18 cellular contexts compared by ENCODE assay signal in genomic region chr9:122954253-122954691, GRCh38. TPM values are rescaled to one million over a fixed set of nuclear protein-coding genes. Genes with fewer than 3 reads are reported as not detected.
DNase-seq lines count a peak whose midpoint lies in the region; ATAC-seq, FAIRE-seq and TF ChIP-seq lines count a peak whose summit lies in the region.
"Had no signal": no experiment of that assay in that cellular context is flagged by ENCODE, and none has a peak within 500 bp of the region (broad histone marks: within the 10 kb centered on the region; RNA-seq: fewer than 3 reads in every experiment).

No MANE protein-coding gene starts in this region.

- no TSS peak for BruUV-seq in Calu3 (replicated peaks; lab: Mats Ljungman, UMichigan)
- BruUV-seq in Panc1 (replicated peaks; lab: Mats Ljungman, UMichigan): no TSS peak

- H3K4me3 Mint-ChIP-seq in Calu3 (ENCODE audit: low read depth, unreplicated experiment) (peak overlapping the region; percentile 46), osteocyte (ENCODE audit: unreplicated experiment) (no peak overlapping the region)
- H3K4me3 Mint-ChIP-seq: activated naive CD8-positive, alpha-beta T cell; stimulated activated memory B cell treated with anti-CD40 and anti-IgM and Interleukin-4, amounts not matched to agents 10 μg/mL and 1 μg/mL and 100 μg/mL, for 72 hours had no signal

- DNase-seq in Calu3 (no peak), Panc1 (ENCODE audit: low read depth, low spot score) (no peak), epithelial cell of esophagus (ENCODE audit: low read depth) (peak; percentile 48), osteocyte (ENCODE audit: extremely low spot score, unreplicated experiment) (no peak), HEK293T (ENCODE audit: extremely low spot score) (no peak), NCI-H748 treated with DMSO at 0.1 percent for 48 hours (lab: John Stamatoyannopoulos, UW) (no peak), small intestine (no peak)
- no peak for DNase-seq in activated CD8-positive, alpha-beta memory T cell treated with anti-CD3 and anti-CD28 coated beads, Interleukin-2, amount 50 U/mL, for 4 hours
- DNase-seq: activated CD8-positive, alpha-beta memory T cell treated with anti-CD3 and anti-CD28 coated beads for 24 hours; GDM1; lower lobe of right lung; MG63; NCI-H2171; OCI-M1; T-helper 9 cell had no signal

- H3K9me3 ChIP-seq in Panc1 (ENCODE audit: control insufficient read depth, insufficient read depth, low read depth, low read length) (no peaks in the 10 kb centered on the region), small intestine (ENCODE audit: control insufficient read depth, low read depth) (no peaks in the 10 kb centered on the region)
- H3K9me3 ChIP-seq: lower lobe of right lung, MG63 had no signal

- H3K27ac ChIP-seq in Panc1 (ENCODE audit: low read length) (peak overlapping the region; percentile 39; the same call in 1 of the 2 replicates), small intestine (ENCODE audit: low read depth in 1 of 2, low read length in 1 of 2) (no peak overlapping the region)
- H3K27ac ChIP-seq: C4-2B, lower lobe of right lung had no signal

- ATAC-seq in Panc1: peak; percentile 76
- ATAC-seq: stimulated activated memory B cell treated with anti-CD40 and anti-IgM and Interleukin-4, amounts not matched to agents 10 μg/mL and 1 μg/mL and 100 μg/mL, for 72 hours had no signal

- POLR2A ChIA-PET in Panc1 (lab: Charles Lee): no interaction called here
- POLR2A ChIA-PET in HEK293T (lab: Yijun Ruan, JAX): interaction anchor here (1.4 to 2.1 kb wide), 2 partner anchors 13 to 23 kb away, joined by 4 to 8 read pairs; partner anchors contain the start of genes RABGAP1 and ZBTB26

- H3K4me3 ChIP-seq in Panc1 (ENCODE audit: low read depth in 2 of 2, low read length in 2 of 2) (no peak overlapping the region), epithelial cell of esophagus (ENCODE audit: low read length) (no peak overlapping the region), small intestine (ENCODE audit: low read depth in 1 of 2, low read length in 2 of 2) (no peak overlapping the region)
- H3K4me3 ChIP-seq: lower lobe of right lung, MG63 had no signal

- H3K27me3 Mint-ChIP-seq in Calu3 (ENCODE audit: unreplicated experiment) (no peaks in the 10 kb centered on the region), osteocyte (ENCODE audit: unreplicated experiment) (no peaks in the 10 kb centered on the region)
- H3K27me3 Mint-ChIP-seq: activated naive CD8-positive, alpha-beta T cell; stimulated activated memory B cell treated with anti-CD40 and anti-IgM and Interleukin-4, amounts not matched to agents 10 μg/mL and 1 μg/mL and 100 μg/mL, for 72 hours had no signal

- H3K27me3 ChIP-seq in Panc1 (ENCODE audit: control insufficient read depth, insufficient read depth, low read length): no peaks in the 10 kb centered on the region
- H3K27me3 ChIP-seq in small intestine (ENCODE audit: control insufficient read depth in 2 of 2, insufficient read depth in 2 of 2, low read length in 2 of 2): no peaks in the 10 kb centered on the region
- H3K27me3 ChIP-seq: MG63 had no signal

- no peak for TF ChIP-seq CTCF in Calu3 (IDR thresholded peaks at IDR 0.05; ENCODE audit: unreplicated experiment)
- no peak for TF ChIP-seq CTCF in Panc1 (IDR thresholded peaks at IDR 0.05)
- TF ChIP-seq CTCF in epithelial cell of esophagus (IDR thresholded peaks at IDR 0.05; ENCODE audit: insufficient read depth, low read depth, low read length, missing control alignments): no peak
- TF ChIP-seq CTCF in osteocyte (IDR thresholded peaks at IDR 0.05): no peak

- peaks cover 11% of the 10 kb centered on the region; the same call in 1 of the 2 replicates for H3K4me1 ChIP-seq in Panc1 (ENCODE audit: control insufficient read depth, insufficient read depth, low read length)
- peaks cover 0 to 7% of the 10 kb centered on the region in 2 donors for H3K4me1 ChIP-seq in small intestine (ENCODE audit: control insufficient read depth in 2 of 2, insufficient read depth in 1 of 2, low read depth in 1 of 2, low read length in 1 of 2)

- H3K36me3 Mint-ChIP-seq in Calu3 (ENCODE audit: insufficient read depth, unreplicated experiment) (peaks cover 8% of the 10 kb centered on the region), osteocyte (ENCODE audit: unreplicated experiment) (peaks cover 6% of the 10 kb centered on the region)

- peak overlapping the region; percentile 76 for H3K27ac Mint-ChIP-seq in Calu3 (ENCODE audit: unreplicated experiment)
- peak overlapping the region; percentile 77 for H3K27ac Mint-ChIP-seq in osteocyte (ENCODE audit: unreplicated experiment)
- H3K27ac Mint-ChIP-seq: activated naive CD8-positive, alpha-beta T cell; stimulated activated memory B cell treated with anti-CD40 and anti-IgM and Interleukin-4, amounts not matched to agents 10 μg/mL and 1 μg/mL and 100 μg/mL, for 72 hours had no signal

- H3K36me3 ChIP-seq in Panc1 (ENCODE audit: control insufficient read depth, insufficient read depth, low read length) (no peaks in the 10 kb centered on the region; the same call in 1 of the 2 replicates), small intestine (ENCODE audit: control insufficient read depth in 2 of 2, insufficient read depth in 2 of 2, low read length in 2 of 2) (peaks cover 0 to 4% of the 10 kb centered on the region in 2 donors)
- H3K36me3 ChIP-seq: lower lobe of right lung had no signal

- no peaks in the 10 kb centered on the region for H3K9me3 Mint-ChIP-seq in Calu3 (ENCODE audit: low read depth, unreplicated experiment)
- H3K9me3 Mint-ChIP-seq in osteocyte (ENCODE audit: unreplicated experiment): no peaks in the 10 kb centered on the region
- H3K9me3 Mint-ChIP-seq: stimulated activated memory B cell treated with anti-CD40 and anti-IgM and Interleukin-4, amounts not matched to agents 10 μg/mL and 1 μg/mL and 100 μg/mL, for 72 hours had no signal

- in situ Hi-C loops in Panc1 (cut with HindIII; ENCODE audit: low pct_unique_long_range_greater_than_20kb, low sequenced_read_pairs): no loop called here

- peaks cover 41% of the 10 kb centered on the region for H3K4me1 Mint-ChIP-seq in Calu3 (ENCODE audit: low read depth, unreplicated experiment)
- peaks cover 61% of the 10 kb centered on the region for H3K4me1 Mint-ChIP-seq in osteocyte (ENCODE audit: unreplicated experiment)

- no peak for FAIRE-seq in small intestine (lab: Jason Lieb, UNC)

- CTCF ChIA-PET in Calu3 (lab: Charles Lee): interaction anchor here (1.0 kb wide), 1 partner anchor 22 kb away, joined by 5 read pairs; the partner anchor contains the start of gene ZBTB26
- CTCF ChIA-PET in Panc1 (lab: Charles Lee): no interaction called here
- CTCF ChIA-PET in HEK293T (lab: Yijun Ruan, JAX): no interaction called here

- intact Hi-C loops in Calu3 (cut with micrococcal nuclease; ENCODE audit: unreplicated experiment): no loop called here
- intact Hi-C loops in Panc1 (cut with micrococcal nuclease; ENCODE audit: unreplicated experiment): no loop called here

TF ChIP-seq in HEK293T, 16 proteins besides CTCF, POLR2A, EP300 and RAD21:
- TF ChIP-seq ARNT (IDR thresholded peaks at IDR 0.05): no peak
- no peak for TF ChIP-seq TARDBP (IDR thresholded peaks at IDR 0.05)
- no peak for TF ChIP-seq SP1 (IDR thresholded peaks at IDR 0.05)
- TF ChIP-seq NFRKB (IDR thresholded peaks at IDR 0.05): no peak
- no peak for TF ChIP-seq SUZ12 (IDR thresholded peaks at IDR 0.05)
- no peak for TF ChIP-seq ZNF384 (IDR thresholded peaks at IDR 0.05)
- TF ChIP-seq PKNOX1 (IDR thresholded peaks at IDR 0.05): no peak
- no peak for TF ChIP-seq FOXK2 (IDR thresholded peaks at IDR 0.05)
- TF ChIP-seq CTBP1 (IDR thresholded peaks at IDR 0.05; ENCODE audit: borderline replicate concordance): no peak
TF ChIP-seq in HEK293T: peak in this region for 0.

RNA-seq across cellular contexts. Expression of gene RABGAP1, which starts 13.5 kb away (rescaled TPM):
- 55.7 and 57.9 TPM in 2 replicates for total RNA-seq in Calu3 (2022)
- total RNA-seq in Panc1 (2021; ENCODE audit: unreplicated experiment): 41.4 TPM
- 18.0 TPM for polyA plus RNA-seq in Panc1 (2012; ENCODE audit: insufficient read length)
- 88.4 and 92.9 TPM in 2 replicates for total RNA-seq in osteocyte
- polyA plus RNA-seq in small intestine: 10 to 100 TPM in 1 of 3 donors, 1 to 10 TPM in 2; 5.9 to 10.3 (median 6.7) TPM

RNA-seq across cellular contexts. Expression of gene ZBTB26, which starts 23.0 kb away (rescaled TPM):
- total RNA-seq in Calu3 (2022) (5.8 and 6.7 TPM in 2 replicates), Panc1 (2021; ENCODE audit: unreplicated experiment) (4.5 TPM), osteocyte (8.6 and 9.0 TPM in 2 replicates)
- polyA plus RNA-seq in Panc1 (2012; ENCODE audit: insufficient read length): 1.2 TPM
- 1 to 10 TPM in 2 of 3 donors, under 1 TPM in 1; 0.89 to 2.7 (median 1.1) TPM for polyA plus RNA-seq in small intestine

RNA-seq across cellular contexts. Expression of gene ZBTB6, which starts 41.1 kb away (rescaled TPM):
- total RNA-seq in Calu3 (2022) (6.1 and 6.3 TPM in 2 replicates), Panc1 (2021; ENCODE audit: unreplicated experiment) (5.9 TPM), osteocyte (7.6 and 9.1 TPM in 2 replicates)
- 1.9 TPM for polyA plus RNA-seq in Panc1 (2012; ENCODE audit: insufficient read length)
- polyA plus RNA-seq in small intestine: 1 to 10 TPM; 3.8 to 4.3 (median 4.0) TPM

RNA-seq across cellular contexts. Expression of gene RC3H2, which starts 49.1 kb away (rescaled TPM):
- total RNA-seq in Calu3 (2022): 44.0 and 45.5 TPM in 2 replicates
- 57.6 TPM for total RNA-seq in Panc1 (2021; ENCODE audit: unreplicated experiment)
- polyA plus RNA-seq in Panc1 (2012; ENCODE audit: insufficient read length): 16.1 TPM
- total RNA-seq in osteocyte: 74.1 and 74.4 TPM in 2 replicates
- polyA plus RNA-seq in small intestine: 10 to 100 TPM in 2 of 3 donors, 1 to 10 TPM in 1; 8.6 to 11.9 (median 10.2) TPM
